In genomic region chr1:169124459-169124858, GRCh38 we compare ENCODE assay signal across 1 cellular context.
TF ChIP-seq lines count a peak whose summit lies in the region.

No MANE protein-coding gene starts in this region.

TF ChIP-seq in K562, 482 proteins besides CTCF, POLR2A, EP300 and RAD21 (continued from another document):
- TF ChIP-seq CREBBP (IDR thresholded peaks at IDR 0.05; ENCODE audit: low read depth, low read length), result no peak
